ENCODE assay signal across 26 cellular contexts in the genomic region with DNA sequence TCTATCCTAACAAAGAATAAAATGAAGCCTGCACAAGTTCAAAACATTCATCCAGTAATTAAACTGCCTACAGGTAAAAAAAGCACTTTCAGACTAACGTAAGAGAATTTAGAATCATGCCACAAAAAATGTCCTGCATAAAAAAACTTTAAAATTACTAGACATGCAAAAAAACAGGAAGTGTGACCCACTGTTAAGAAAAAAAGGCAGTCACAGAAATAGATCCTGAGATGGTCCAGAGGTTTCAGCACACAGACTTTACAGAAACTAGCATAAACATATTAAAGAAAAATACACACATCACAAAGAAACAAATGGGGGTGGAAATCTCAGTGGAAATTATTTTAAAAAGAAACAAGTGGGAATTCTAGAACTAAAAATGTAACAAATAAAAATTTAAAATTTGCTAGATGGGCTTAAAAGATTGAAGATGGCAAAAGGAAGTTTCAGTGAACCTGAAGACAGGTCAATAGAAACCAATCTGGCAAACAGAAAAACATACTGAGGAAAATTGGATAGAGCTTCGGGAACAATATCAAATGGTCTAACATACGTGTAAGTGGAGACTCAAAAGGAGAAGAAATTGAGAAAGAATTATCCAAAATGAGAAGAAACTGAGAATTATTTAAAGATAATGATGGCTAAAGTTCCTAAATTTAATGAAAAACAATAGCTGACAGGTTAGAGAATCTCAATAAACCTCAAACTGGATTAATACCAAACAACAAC. TPM values are rescaled to one million over a fixed set of nuclear protein-coding genes. Genes with fewer than 3 reads are reported as not detected.
A peak's percentile ranks its signal among the peaks of the same experiment; 100 is the strongest.
DNase-seq lines count a peak whose midpoint lies in the region; ATAC-seq and TF ChIP-seq lines count a peak whose summit lies in the region.
"Had no signal": no experiment of that assay in that cellular context is flagged by ENCODE, and none has a peak within 500 bp of the region (broad histone marks: within the 10 kb centered on the region; RNA-seq: fewer than 3 reads in every experiment).

No MANE protein-coding gene starts in this region.

- H3K27me3 Mint-ChIP-seq in activated T-cell treated with anti-CD3 and anti-CD28 coated beads, Interleukin-2, amount 50 U/mL, for 72 hours (ENCODE audit: low read depth): peaks cover 53% of the 10 kb centered on the region
- H3K27me3 Mint-ChIP-seq in activated T-cell treated with anti-CD3 and anti-CD28 coated beads, Interleukin-2, amount 50 U/mL, for 24 hours: peaks cover 45% of the 10 kb centered on the region
- H3K27me3 Mint-ChIP-seq in endodermal cell (ENCODE audit: insufficient read depth) (peaks cover 50% of the 10 kb centered on the region), progenitor cell of endocrine pancreas (peaks cover 6% of the 10 kb centered on the region)
- peaks cover 43% of the 10 kb centered on the region for H3K27me3 Mint-ChIP-seq in activated T-helper 17 cell treated with anti-CD3 and anti-CD28 coated beads, Interleukin-2, amount 50 U/mL, for 72 hours

- 84 to 100% methylated on average over 2 to 3 of the region's 3 CpGs for WGBS in endodermal cell (ENCODE audit: insufficient coverage in 1 of 2, insufficient read length in 1 of 2), 2 experiments

- no peak for ATAC-seq in activated T-cell treated with anti-CD3 and anti-CD28 coated beads, Interleukin-2, amount 50 U/mL, for 72 hours (replicated peaks in 1 of 2)
- no peak for ATAC-seq in activated T-helper 17 cell treated with anti-CD3 and anti-CD28 coated beads, Interleukin-2, amount 50 U/mL, for 72 hours (replicated peaks)
- ATAC-seq: stimulated activated effector memory CD8-positive, alpha-beta T cell treated with anti-CD3 and anti-CD28 coated beads, Interleukin-12 subunit alpha, Interleukin-12 subunit beta, amount 100 ng/mL, for 72 hours had no signal

- H3K36me3 Mint-ChIP-seq in activated T-cell treated with anti-CD3 and anti-CD28 coated beads, Interleukin-2, amount 50 U/mL, for 72 hours (ENCODE audit: insufficient read depth in 2 of 2): peaks cover 11 to 25% of the 10 kb centered on the region in 2 donors
- H3K36me3 Mint-ChIP-seq in activated T-cell treated with anti-CD3 and anti-CD28 coated beads, Interleukin-2, amount 50 U/mL, for 24 hours (ENCODE audit: low read depth): peaks cover 21% of the 10 kb centered on the region
- H3K36me3 Mint-ChIP-seq in endodermal cell (ENCODE audit: low read depth) (peaks cover 2% of the 10 kb centered on the region), progenitor cell of endocrine pancreas (ENCODE audit: insufficient read depth) (peaks cover 2% of the 10 kb centered on the region)
- no peaks in the 10 kb centered on the region for H3K36me3 Mint-ChIP-seq in activated T-helper 17 cell treated with anti-CD3 and anti-CD28 coated beads, Interleukin-2, amount 50 U/mL, for 72 hours (ENCODE audit: low read depth)
- H3K36me3 Mint-ChIP-seq: activated naive CD8-positive, alpha-beta T cell treated with anti-CD3 and anti-CD28 coated beads, Interleukin-2, amount 10 ng/mL, durations not matched to agents 7 days and 5 days had no signal

- peaks cover 3% of the 10 kb centered on the region for H3K4me1 ChIP-seq in endodermal cell (ENCODE audit: control insufficient read depth, insufficient read depth, low read length)

- peak overlapping the region; percentile 68 for H3K27ac Mint-ChIP-seq in activated T-cell treated with anti-CD3 and anti-CD28 coated beads, Interleukin-2, amount 50 U/mL, for 72 hours
- no peak overlapping the region for H3K27ac Mint-ChIP-seq in activated T-cell treated with anti-CD3 and anti-CD28 coated beads, Interleukin-2, amount 50 U/mL, for 24 hours
- H3K27ac Mint-ChIP-seq in endodermal cell (no peak overlapping the region), progenitor cell of endocrine pancreas (no peak overlapping the region)
- H3K27ac Mint-ChIP-seq in activated T-helper 17 cell treated with anti-CD3 and anti-CD28 coated beads, Interleukin-2, amount 50 U/mL, for 72 hours: no peak overlapping the region
- H3K27ac Mint-ChIP-seq: activated naive CD8-positive, alpha-beta T cell treated with anti-CD3 and anti-CD28 coated beads, Interleukin-2, amount 10 ng/mL, durations not matched to agents 7 days and 5 days; stimulated activated effector memory CD8-positive, alpha-beta T cell treated with anti-CD3 and anti-CD28 coated beads, Interleukin-12 subunit alpha, Interleukin-12 subunit beta, amount 100 ng/mL, for 72 hours had no signal

- no peak for DNase-seq in activated T-cell treated with anti-CD3 and anti-CD28 coated beads, Interleukin-2, amount 50 U/mL, for 72 hours
- DNase-seq in activated T-cell treated with anti-CD3 and anti-CD28 coated beads, Interleukin-2, amount 50 U/mL, for 24 hours: no peak
- peak; percentile 37 for DNase-seq in NAMALWA (ENCODE audit: low spot score)
- DNase-seq in endodermal cell: no peak
- no peak for DNase-seq in progenitor cell of endocrine pancreas (ENCODE audit: low spot score, unreplicated experiment)
- DNase-seq in activated T-cell treated with anti-CD3 and anti-CD28 coated beads for 4 hours: no peak
- no peak for DNase-seq in NCI-H774 (lab: John Stamatoyannopoulos, UW)
- DNase-seq: activated CD4-positive, alpha-beta T cell treated with anti-CD3 and anti-CD28 coated beads for 48 hours; activated naive CD8-positive, alpha-beta T cell treated with anti-CD3 and anti-CD28 coated beads, Interleukin-2, amount 10 ng/mL, durations not matched to agents 7 days and 5 days; brain microvascular endothelial cell; C1 segment of cervical spinal cord; GF-D8; left ventricle myocardium inferior; midbrain; NCI-H1092; NCI-H2029 treated with DMSO at 0.1 percent for 48 hours; NCI-H446 treated with DMSO at 0.1 percent for 48 hours; NK-92 treated with Interleukin-12 subunit alpha and Interleukin-12 subunit beta, amount 100 ng/mL, for 24 hours; stimulated activated CD4-positive, alpha-beta T cell treated with anti-CD3 and anti-CD28 coated beads, Interleukin-1b, Interleukin-23, amount 100 ng/mL, for 48 hours; T-helper 2 cell had no signal

- no peak for TF ChIP-seq CTCF in endodermal cell (conservative IDR thresholded peaks at IDR 0.05)
- no peak for TF ChIP-seq CTCF in progenitor cell of endocrine pancreas (IDR thresholded peaks at IDR 0.05; ENCODE audit: unreplicated experiment)

- peak overlapping the region; percentile 13 for H3K4me3 ChIP-seq in endodermal cell (ENCODE audit: low read length)
- H3K4me3 ChIP-seq: left ventricle myocardium inferior, SK-N-MC, skin epidermis, suprapubic skin had no signal

- peaks cover 35% of the 10 kb centered on the region for H3K27me3 ChIP-seq in endodermal cell (ENCODE audit: control insufficient read depth, insufficient read depth, low read length, poor library complexity, severe bottlenecking)
- H3K27me3 ChIP-seq: brain microvascular endothelial cell had no signal

- H3K9ac ChIP-seq in endodermal cell (ENCODE audit: extremely low read depth, low read length, poor library complexity, severe bottlenecking): no peak overlapping the region
- H3K9ac ChIP-seq: KMS-11 had no signal

- H3K27ac ChIP-seq in endodermal cell (ENCODE audit: low read depth, low read length): no peak overlapping the region
- H3K27ac ChIP-seq: brain microvascular endothelial cell, KMS-11, left ventricle myocardium inferior, SK-N-MC, skin epidermis, suprapubic skin had no signal

- H3K9me3 Mint-ChIP-seq in activated T-cell treated with anti-CD3 and anti-CD28 coated beads, Interleukin-2, amount 50 U/mL, for 72 hours: peaks cover 8% of the 10 kb centered on the region in 2 donors
- peaks cover 21% of the 10 kb centered on the region for H3K9me3 Mint-ChIP-seq in activated T-cell treated with anti-CD3 and anti-CD28 coated beads, Interleukin-2, amount 50 U/mL, for 24 hours
- H3K9me3 Mint-ChIP-seq in endodermal cell: peaks cover 29% of the 10 kb centered on the region
- H3K9me3 Mint-ChIP-seq in progenitor cell of endocrine pancreas (ENCODE audit: low read depth): peaks cover 16% of the 10 kb centered on the region
- peaks cover 10% of the 10 kb centered on the region for H3K9me3 Mint-ChIP-seq in activated T-helper 17 cell treated with anti-CD3 and anti-CD28 coated beads, Interleukin-2, amount 50 U/mL, for 72 hours

- H3K4me3 Mint-ChIP-seq in activated T-cell treated with anti-CD3 and anti-CD28 coated beads, Interleukin-2, amount 50 U/mL, for 72 hours: no peak overlapping the region
- no peak overlapping the region for H3K4me3 Mint-ChIP-seq in activated T-cell treated with anti-CD3 and anti-CD28 coated beads, Interleukin-2, amount 50 U/mL, for 24 hours
- no peak overlapping the region for H3K4me3 Mint-ChIP-seq in endodermal cell
- H3K4me3 Mint-ChIP-seq in progenitor cell of endocrine pancreas (ENCODE audit: low read depth): peak overlapping the region; percentile 24
- H3K4me3 Mint-ChIP-seq in activated T-helper 17 cell treated with anti-CD3 and anti-CD28 coated beads, Interleukin-2, amount 50 U/mL, for 72 hours: no peak overlapping the region
- H3K4me3 Mint-ChIP-seq: activated naive CD8-positive, alpha-beta T cell treated with anti-CD3 and anti-CD28 coated beads, Interleukin-2, amount 10 ng/mL, durations not matched to agents 7 days and 5 days; stimulated activated effector memory CD8-positive, alpha-beta T cell treated with anti-CD3 and anti-CD28 coated beads, Interleukin-12 subunit alpha, Interleukin-12 subunit beta, amount 100 ng/mL, for 72 hours had no signal

- H3K36me3 ChIP-seq in endodermal cell (ENCODE audit: control insufficient read depth, insufficient read depth, low read length): no peaks in the 10 kb centered on the region
- H3K36me3 ChIP-seq: brain microvascular endothelial cell, left ventricle myocardium inferior, suprapubic skin had no signal

- peaks cover 17% of the 10 kb centered on the region for H3K4me1 Mint-ChIP-seq in activated T-cell treated with anti-CD3 and anti-CD28 coated beads, Interleukin-2, amount 50 U/mL, for 72 hours (ENCODE audit: low read depth)
- peaks cover 16% of the 10 kb centered on the region for H3K4me1 Mint-ChIP-seq in activated T-cell treated with anti-CD3 and anti-CD28 coated beads, Interleukin-2, amount 50 U/mL, for 24 hours (ENCODE audit: low read depth)
- H3K4me1 Mint-ChIP-seq in endodermal cell (peaks cover 11% of the 10 kb centered on the region), progenitor cell of endocrine pancreas (ENCODE audit: low read depth) (peaks cover 12% of the 10 kb centered on the region)
- no peaks in the 10 kb centered on the region for H3K4me1 Mint-ChIP-seq in activated T-helper 17 cell treated with anti-CD3 and anti-CD28 coated beads, Interleukin-2, amount 50 U/mL, for 72 hours

- H3K9me3 ChIP-seq in endodermal cell (ENCODE audit: control insufficient read depth, low read length): peaks cover 35% of the 10 kb centered on the region

RNA-seq across cellular contexts. Expression of a gene that starts 3.4 kb away (rescaled TPM):
- 10 to 100 TPM; 10.9 to 12.5 TPM for total RNA-seq in activated T-cell treated with anti-CD3 and anti-CD28 coated beads, Interleukin-2, amount 50 U/mL, for 72 hours
- total RNA-seq in endodermal cell (10 to 100 TPM; 16.7 to 22.9 TPM), progenitor cell of endocrine pancreas (25.0 and 27.2 TPM in 2 replicates)
- 13.5 TPM for polyA plus RNA-seq in endodermal cell (2013, experiment 1 of 2)
- polyA plus RNA-seq in endodermal cell (2013, experiment 2 of 2): 14.1 TPM
- total RNA-seq in activated T-helper 17 cell treated with anti-CD3 and anti-CD28 coated beads, Interleukin-2, amount 50 U/mL, for 72 hours: 1 to 10 TPM; 6.4 to 8.4 TPM
